23 cellular contexts compared by ENCODE assay signal in genomic region chr12:8562310-8562709, GRCh38. TPM values are rescaled to one million over a fixed set of nuclear protein-coding genes. Genes with fewer than 3 reads are reported as not detected.
DNase-seq lines count a peak whose midpoint lies in the region; ATAC-seq and TF ChIP-seq lines count a peak whose summit lies in the region.
"Had no signal": no experiment of that assay in that cellular context is flagged by ENCODE, and none has a peak within 500 bp of the region (broad histone marks: within the 10 kb centered on the region; RNA-seq: fewer than 3 reads in every experiment).

No MANE protein-coding gene starts in this region.

- H3K4me3 ChIP-seq in AG04450 (ENCODE audit: low read depth, low read length) (no peak overlapping the region), GM12865 (ENCODE audit: low read depth, low read length) (no peak overlapping the region), NB4 (ENCODE audit: low read depth, low read length) (no peak overlapping the region)
- H3K4me3 ChIP-seq: Peyer's patch, prostate gland, suprapubic skin had no signal

- DNase-seq in AG04450 (ENCODE audit: low read depth, low spot score) (no peak), GM12865 (ENCODE audit: low read depth) (no peak), NB4 (ENCODE audit: low read depth) (peak; percentile 11), foreskin keratinocyte (no peak), G401 (ENCODE audit: low spot score) (no peak), glomerular visceral epithelial cell (ENCODE audit: extremely low spot score) (no peak)
- DNase-seq: activated CD4-positive, alpha-beta T cell treated with anti-CD3 and anti-CD28 coated beads, Interleukin-2, amount 10 ng/mL, durations not matched to agents 7 days and 5 days; activated T-cell treated with anti-CD3 and anti-CD28 coated beads for 4 hours; glutamatergic neuron; naive B cell; NCI-H1092; NCI-H2081; NCI-H526 treated with DMSO at 0.1 percent for 48 hours; Peyer's patch; small intestine; stimulated activated CD4-positive, alpha-beta T cell treated with anti-CD3 and anti-CD28 coated beads, Interleukin-4, amount 100 ng/mL, for 24 hours had no signal

- TF ChIP-seq CTCF in AG04450 (IDR thresholded peaks at IDR 0.05; ENCODE audit: low read depth, low read length) = 0 out of 2 replicates have a peak, but pooled peaks have one; percentile 10
- peak; percentile 14 for TF ChIP-seq CTCF in GM12865 (IDR thresholded peaks at IDR 0.05; ENCODE audit: insufficient read depth, low read depth, low read length, missing control alignments)
- no peak for TF ChIP-seq CTCF in NB4 (IDR thresholded peaks at IDR 0.05; ENCODE audit: low read depth, low read length)
- peak; percentile 26 for TF ChIP-seq CTCF in foreskin keratinocyte (conservative IDR thresholded peaks at IDR 0.05)

- TF ChIP-seq POLR2A in NB4 (IDR thresholded peaks at IDR 0.05; ENCODE audit: extremely low read depth, insufficient read length) = no peak

- H3K9me3 ChIP-seq in AG04450 (ENCODE audit: control insufficient read depth, insufficient read depth, low read length) = peaks cover 5% of the 10 kb centered on the region; the same call in 1 of the 2 replicates
- H3K9me3 ChIP-seq: Peyer's patch, prostate gland, suprapubic skin had no signal

- CTCF ChIA-PET in AG04450 (lab: Charles Lee) = interaction anchor here (2.0 kb wide), 1 partner anchor 18 kb away, joined by 20 read pairs; no protein-coding TSS in a partner anchor

- H3K27ac ChIP-seq in AG04450 (ENCODE audit: low read depth, low read length) (no peak overlapping the region), foreskin keratinocyte (no peak overlapping the region)
- H3K27ac ChIP-seq: Peyer's patch, prostate gland, suprapubic skin had no signal

- H3K4me1 ChIP-seq in foreskin keratinocyte = no peaks in the 10 kb centered on the region
- H3K4me1 ChIP-seq: Peyer's patch, prostate gland, suprapubic skin had no signal

- no peaks in the 10 kb centered on the region for H3K27me3 ChIP-seq in AG04450 (ENCODE audit: control insufficient read depth, insufficient read depth, low read length)
- no peaks in the 10 kb centered on the region for H3K27me3 ChIP-seq in foreskin keratinocyte
- H3K27me3 ChIP-seq: Peyer's patch, suprapubic skin had no signal

- ATAC-seq in foreskin keratinocyte (no peak), HG03097 (IDR thresholded peaks at IDR 0.05; ENCODE audit: low FRiP score, unreplicated experiment) (no peak)
- ATAC-seq: activated naive CD4-positive, alpha-beta T cell treated with anti-CD3 and anti-CD28 coated beads, Interleukin-2, amount 50 U/mL, for 72 hours had no signal

- POLR2A ChIA-PET in AG04450 (lab: Yijun Ruan, JAX) = no interaction called here

- in situ Hi-C loops in G401 (cut with HindIII; ENCODE audit: low sequenced_read_pairs) = no loop called here

RNA-seq across cellular contexts. Expression of gene CLEC4E, which starts 21.6 kb away (rescaled TPM):
- polyA plus RNA-seq in AG04450 (2011; rRNA removed) (not detected in 2 replicates), foreskin keratinocyte (not detected in 2 replicates)
- not detected in 2 replicates for polyA minus RNA-seq in AG04450 (2011; rRNA and poly(A)+ RNA removed)
- total RNA-seq in foreskin keratinocyte = not detected in 2 replicates
- total RNA-seq in G401 (2014; rRNA removed; shearing (Covaris generic)) = not detected in 2 replicates
- total RNA-seq: activated CD4-positive, alpha-beta T cell treated with anti-CD3 and anti-CD28 coated beads, Interleukin-2, amount 10 ng/mL, durations not matched to agents 7 days and 5 days; activated naive CD4-positive, alpha-beta T cell treated with anti-CD3 and anti-CD28 coated beads, Interleukin-2, amount 50 U/mL, for 72 hours; lung microvascular endothelial cell had no signal
- polyA plus RNA-seq: BJ had no signal

RNA-seq across cellular contexts. Expression of gene CLEC4D, which starts 49.0 kb away (rescaled TPM):
- not detected in 2 replicates for polyA plus RNA-seq in AG04450 (2011; rRNA removed)
- not detected in 2 replicates for polyA minus RNA-seq in AG04450 (2011; rRNA and poly(A)+ RNA removed)
- not detected in 2 replicates for total RNA-seq in foreskin keratinocyte
- polyA plus RNA-seq in foreskin keratinocyte = not detected in 2 replicates
- total RNA-seq in G401 (2014; rRNA removed; shearing (Covaris generic)) = not detected in 2 replicates
- total RNA-seq: activated CD4-positive, alpha-beta T cell treated with anti-CD3 and anti-CD28 coated beads, Interleukin-2, amount 10 ng/mL, durations not matched to agents 7 days and 5 days; activated naive CD4-positive, alpha-beta T cell treated with anti-CD3 and anti-CD28 coated beads, Interleukin-2, amount 50 U/mL, for 72 hours; lung microvascular endothelial cell; Peyer's patch; suprapubic skin had no signal
- polyA plus RNA-seq: BJ had no signal

RNA-seq across cellular contexts. Expression of gene AICDA, which starts 50.3 kb away (rescaled TPM):
- not detected in 2 replicates for polyA plus RNA-seq in AG04450 (2011; rRNA removed)
- polyA minus RNA-seq in AG04450 (2011; rRNA and poly(A)+ RNA removed) = not detected in 2 replicates
- total RNA-seq in foreskin keratinocyte = not detected in 2 replicates
- polyA plus RNA-seq in foreskin keratinocyte = 0.02 TPM in 1 of 2 replicates, not detected in the other
- total RNA-seq in G401 (2014; rRNA removed; shearing (Covaris generic)) = not detected in 2 replicates
- total RNA-seq: activated CD4-positive, alpha-beta T cell treated with anti-CD3 and anti-CD28 coated beads, Interleukin-2, amount 10 ng/mL, durations not matched to agents 7 days and 5 days; activated naive CD4-positive, alpha-beta T cell treated with anti-CD3 and anti-CD28 coated beads, Interleukin-2, amount 50 U/mL, for 72 hours; lung microvascular endothelial cell; suprapubic skin had no signal
- polyA plus RNA-seq: BJ, esophagus had no signal
